In the genomic region with DNA sequence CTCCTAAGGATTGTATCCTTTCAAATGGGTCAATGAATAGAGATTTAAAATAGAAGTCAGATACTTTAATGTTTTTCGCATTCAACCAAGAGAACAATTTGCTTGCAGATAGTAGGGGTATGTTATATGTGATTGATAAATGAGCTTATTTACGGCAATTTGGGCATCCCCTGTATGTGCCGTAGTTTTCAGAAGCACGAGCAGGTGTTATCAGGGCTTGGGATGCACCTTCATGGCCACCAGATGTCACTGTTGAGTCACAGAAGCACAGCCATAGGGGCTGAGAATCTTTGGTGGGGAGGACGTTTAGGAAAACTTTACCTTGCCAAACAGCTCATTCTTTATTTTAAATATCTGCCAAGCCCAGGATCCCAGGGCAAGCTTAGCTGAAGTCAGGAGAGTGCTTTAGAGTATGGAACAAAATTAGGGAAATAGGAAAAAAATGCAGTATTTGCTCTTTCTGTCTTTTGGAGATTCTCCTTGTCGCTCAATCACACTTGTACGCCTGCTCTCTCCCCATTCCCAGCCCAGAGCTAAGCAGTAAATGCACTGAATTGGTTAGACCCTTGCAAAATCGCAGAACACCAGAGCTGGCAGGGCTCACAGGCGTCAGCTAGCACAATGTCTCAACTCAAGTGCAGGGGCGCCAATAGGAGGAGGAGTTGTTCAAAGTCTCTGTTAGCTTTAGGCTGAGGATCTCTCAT, we compare ENCODE assay signal across 8 cellular contexts.
DNase-seq lines count a peak whose midpoint lies in the region; ATAC-seq, FAIRE-seq and TF ChIP-seq lines count a peak whose summit lies in the region.

No MANE protein-coding gene starts in this region.

- RAD21 ChIA-PET in GM12878 (lab: Charles Lee; ENCODE audit: unreplicated experiment) = interaction anchor here (0.8 to 4.4 kb wide), 9 partner anchors 9 to 1183 kb away, joined by 3 to 18 read pairs (median 3); no protein-coding TSS in a partner anchor

- no peak overlapping the region for H2AFZ ChIP-seq in GM12878 (ENCODE audit: control insufficient read depth, low read depth, low read length)

- intact Hi-C loops in GM12878 (cut with micrococcal nuclease; ENCODE audit: unreplicated experiment) = loop anchor here (1.0 to 10.0 kb wide), 4 partner anchors 193 to 954 kb away; no protein-coding TSS in a partner anchor

- peak; percentile 97 for ATAC-seq in GM12878
- ATAC-seq in GM18505 (IDR thresholded peaks at IDR 0.05; ENCODE audit: unreplicated experiment) = no peak

- in situ Hi-C loops in GM12878 (cut with MboI) = loop anchor here (5.0 to 10.0 kb wide), 2 partner anchors 361 to 954 kb away; partner anchors contain the start of gene CDH13

- peak; percentile 47 for FAIRE-seq in GM12878 (lab: Jason Lieb, UNC)

- no peak overlapping the region for H3K27ac ChIP-seq in GM12878 (ENCODE audit: control insufficient read depth, insufficient read depth)
- H3K27ac ChIP-seq in iPS DF 6.9 (ENCODE audit: low read length) = no peak overlapping the region

- H3K36me3 ChIP-seq in BE2C = no peaks in the 10 kb centered on the region
- no peaks in the 10 kb centered on the region for H3K36me3 ChIP-seq in GM12878 (ENCODE audit: control insufficient read depth in 2 of 2, insufficient read depth in 2 of 2, low read length in 1 of 2)
- no peaks in the 10 kb centered on the region for H3K36me3 ChIP-seq in iPS DF 6.9 (ENCODE audit: control insufficient read depth, insufficient read depth, low read length)

- CTCF ChIA-PET in GM12878 (lab: Yijun Ruan, JAX) = interaction anchor here (0.6 to 4.9 kb wide), 35 partner anchors 9 to 1617 kb away, joined by 3 to 49 read pairs (median 4); no protein-coding TSS in a partner anchor

- BruUV-seq in GM12878 (replicated peaks; lab: Mats Ljungman, UMichigan) = no TSS peak

- no peak overlapping the region for H3K4me2 ChIP-seq in GM12878 (ENCODE audit: control insufficient read depth, insufficient read depth)

- H3K4me3 ChIP-seq in BE2C (ENCODE audit: low read depth, low read length) (no peak overlapping the region), GM12878 (no peak overlapping the region), iPS DF 6.9 (ENCODE audit: low read length) (no peak overlapping the region)

- no peaks in the 10 kb centered on the region for H3K79me2 ChIP-seq in GM12878 (ENCODE audit: control insufficient read depth, insufficient read depth, low read length)

- DNase-seq in BE2C (peak; percentile 39), GM19240 (ENCODE audit: insufficient read length, low spot score) (peak; percentile 47), T1000 (lab: John Stamatoyannopoulos, UW) (peak; percentile 4), GM12878 (ENCODE audit: low read depth, low spot score) (peak; percentile 5), iPS DF 6.9 (ENCODE audit: low read depth, low spot score) (peak; percentile 31)
- DNase-seq in stimulated activated CD4-positive, alpha-beta T cell treated with anti-CD3 and anti-CD28 coated beads, Interleukin-12 subunit alpha, Interleukin-12 subunit beta, amount 100 ng/mL, for 48 hours (ENCODE audit: low read depth in 2 of 3, low spot score in 1 of 3) = peak; percentile 17 to 36 (median 23)

- SMC1A ChIA-PET in GM12878 (lab: Charles Lee; ENCODE audit: uncharacterized antibody, unreplicated experiment) = interaction anchor here (0.7 to 3.1 kb wide), 11 partner anchors 14 to 1182 kb away, joined by 3 to 23 read pairs (median 4); no protein-coding TSS in a partner anchor

- H3K27me3 ChIP-seq in BE2C (no peaks in the 10 kb centered on the region), GM12878 (replicated peaks in 1 of 2; ENCODE audit: control insufficient read depth in 2 of 2, insufficient read depth in 2 of 2, low read length in 1 of 2) (peaks cover 0 to 2% of the 10 kb centered on the region in 2 experiments; a peak in 1 of 4 replicates), iPS DF 6.9 (ENCODE audit: control insufficient read depth, insufficient read depth, low read length) (no peaks in the 10 kb centered on the region)

- TF ChIP-seq RAD21 in GM12878 (IDR thresholded peaks at IDR 0.05; ENCODE audit: insufficient read depth, low read depth, low read length) = peak; percentile 88

- H3K9me3 ChIP-seq in BE2C (no peaks in the 10 kb centered on the region), GM12878 (replicated peaks; ENCODE audit: control insufficient read depth, insufficient read depth, low read length) (no peaks in the 10 kb centered on the region; the same call in 2 of the 3 replicates), iPS DF 6.9 (ENCODE audit: control insufficient read depth, insufficient read depth, low read length) (no peaks in the 10 kb centered on the region)

- H4K20me1 ChIP-seq in GM12878 (ENCODE audit: control insufficient read depth, insufficient read depth) = no peaks in the 10 kb centered on the region

- TF ChIP-seq EP300 in GM12878 (IDR thresholded peaks at IDR 0.05; ENCODE audit: borderline replicate concordance in 1 of 2, control insufficient read depth in 1 of 2, low read depth in 2 of 2, low read length in 2 of 2) = no peak

- H3K4me1 ChIP-seq in BE2C = no peaks in the 10 kb centered on the region
- H3K4me1 ChIP-seq in GM12878 (ENCODE audit: control insufficient read depth, insufficient read depth, low read length) = no peaks in the 10 kb centered on the region
- H3K4me1 ChIP-seq in iPS DF 6.9 (ENCODE audit: control insufficient read depth, insufficient read depth, low read length) = no peaks in the 10 kb centered on the region

- POLR2A ChIA-PET in GM12878 (lab: Charles Lee) = no interaction called here

- no peak overlapping the region for H3K9ac ChIP-seq in GM12878 (ENCODE audit: control insufficient read depth, insufficient read depth, low read length)

- TF ChIP-seq POLR2A in GM12878 (IDR thresholded peaks at IDR 0.05; ENCODE audit: low read depth, low read length) (no peak), GM18505 (IDR thresholded peaks at IDR 0.05; ENCODE audit: borderline replicate concordance, extremely low read depth, insufficient read depth, insufficient read length) (no peak)

- TF ChIP-seq CTCF in BE2C (IDR thresholded peaks at IDR 0.05; ENCODE audit: low read depth, low read length) = peak; percentile 94
- peak; percentile 90 for TF ChIP-seq CTCF in LNCAP (IDR thresholded peaks at IDR 0.05)
- TF ChIP-seq CTCF in GM12878 (IDR thresholded peaks at IDR 0.05 in 2 of 3, conservative IDR thresholded peaks at IDR 0.05 in 1 of 3; ENCODE audit: control insufficient read depth in 2 of 3, extremely low read depth in 1 of 3, insufficient read depth in 1 of 3, low read depth in 3 of 3, low read length in 3 of 3) = peak; percentile 87 to 95 (median 92)

- WGBS in GM12878 (ENCODE audit: insufficient coverage, insufficient replicate concordance, low lambda C conversion rate, missing lambda C conversion rate) = 29% methylated on average over 10 of the region's 10 CpGs
- no CpG with 5 or more reads among the region's 10 CpGs for WGBS in iPS DF 6.9 (ENCODE audit: insufficient coverage, insufficient read length)

TF ChIP-seq in GM12878, 131 proteins besides CTCF, POLR2A, EP300 and RAD21 (continues in another document):
- TF ChIP-seq ZBTB40 (IDR thresholded peaks at IDR 0.05; ENCODE audit: borderline replicate concordance) (no peak), CHD2 (IDR thresholded peaks at IDR 0.05; ENCODE audit: borderline replicate concordance, low read depth, low read length) (no peak), SMC3 (IDR thresholded peaks at IDR 0.05; ENCODE audit: borderline replicate concordance, low read length) (peak; percentile 80), NR2C2 (IDR thresholded peaks at IDR 0.05; ENCODE audit: borderline replicate concordance, control insufficient read depth, insufficient read length, low read depth) (no peak), FOXK2 (IDR thresholded peaks at IDR 0.05) (no peak), CBFB (IDR thresholded peaks at IDR 0.05; ENCODE audit: low read depth) (no peak), EZH2 (IDR thresholded peaks at IDR 0.05; ENCODE audit: borderline replicate concordance, control insufficient read depth, low read depth, low read length) (no peak), IKZF2 (IDR thresholded peaks at IDR 0.05) (no peak), SIX5 (IDR thresholded peaks at IDR 0.05; ENCODE audit: low read depth, low read length, severe bottlenecking) (no peak)
- TF ChIP-seq, protein P1, sequence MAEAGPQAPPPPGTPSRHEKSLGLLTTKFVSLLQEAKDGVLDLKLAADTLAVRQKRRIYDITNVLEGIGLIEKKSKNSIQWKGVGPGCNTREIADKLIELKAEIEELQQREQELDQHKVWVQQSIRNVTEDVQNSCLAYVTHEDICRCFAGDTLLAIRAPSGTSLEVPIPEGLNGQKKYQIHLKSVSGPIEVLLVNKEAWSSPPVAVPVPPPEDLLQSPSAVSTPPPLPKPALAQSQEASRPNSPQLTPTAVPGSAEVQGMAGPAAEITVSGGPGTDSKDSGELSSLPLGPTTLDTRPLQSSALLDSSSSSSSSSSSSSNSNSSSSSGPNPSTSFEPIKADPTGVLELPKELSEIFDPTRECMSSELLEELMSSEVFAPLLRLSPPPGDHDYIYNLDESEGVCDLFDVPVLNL (IDR thresholded peaks at IDR 0.05; ENCODE audit: low read depth, low read length) = peak; percentile 59; the same call in 1 of the 2 replicates
